ENCODE assay signal across 8 cellular contexts in the genomic region with DNA sequence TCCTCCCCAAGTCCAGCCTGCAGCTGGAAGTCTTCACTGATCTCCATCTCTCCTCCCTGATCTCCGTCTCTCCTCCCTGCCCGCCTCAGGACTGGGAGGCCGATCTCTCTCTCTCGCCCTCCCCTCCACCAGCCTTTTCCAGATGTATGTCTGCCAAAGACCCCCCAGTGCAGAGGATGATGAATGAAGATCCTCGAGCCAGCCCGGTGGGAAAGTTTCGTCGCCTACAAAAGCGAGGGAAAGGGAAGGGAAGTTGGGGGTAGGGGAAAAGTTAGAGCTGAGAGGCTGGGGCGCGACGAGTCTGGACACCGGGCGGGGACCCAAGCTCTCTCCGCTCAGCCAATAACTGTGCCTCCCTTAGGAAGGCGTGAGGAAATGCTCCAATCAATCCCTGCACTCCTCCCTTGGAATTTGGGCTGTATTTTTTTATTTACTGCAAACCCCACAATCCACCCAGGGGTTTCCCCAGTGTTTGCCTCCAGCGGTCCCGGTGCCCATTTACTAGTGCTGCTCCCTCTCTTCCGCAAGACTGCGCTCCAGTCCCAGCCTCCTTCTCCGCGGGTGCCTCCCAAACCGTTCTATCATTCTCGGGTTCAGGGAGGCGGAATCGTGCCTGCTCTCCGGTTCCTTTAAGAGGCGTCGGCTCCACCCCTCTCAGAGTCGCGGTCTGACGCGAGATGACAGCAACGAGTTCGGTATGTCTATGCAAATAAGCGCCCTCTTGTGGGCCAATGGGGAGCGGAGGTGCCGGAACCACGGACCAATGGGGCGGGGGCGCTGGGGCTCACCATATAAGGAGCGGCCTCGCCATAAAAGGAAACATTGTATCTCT. TPM values are rescaled to one million over a fixed set of nuclear protein-coding genes. Genes with fewer than 3 reads are reported as not detected.
DNase-seq lines count a peak whose midpoint lies in the region; ATAC-seq and TF ChIP-seq lines count a peak whose summit lies in the region.

A gene (plus strand): TSS at position 818 of the 832 bp plus-strand sequence. CDS start 388 bp downstream, outside the sequence.

- DNase-seq in DMS 273 (lab: John Stamatoyannopoulos, UW; ENCODE audit: unreplicated experiment) (peak; percentile 100), OCI-M2 (lab: John Stamatoyannopoulos, UW; ENCODE audit: unreplicated experiment) (peak; percentile 96), activated T-cell treated with anti-CD3 and anti-CD28 coated beads for 4 hours (peak; percentile 98), epithelial cell of proximal tubule (ENCODE audit: low read depth) (peak; percentile 93), mucosa of gallbladder (ENCODE audit: low spot score) (peak; percentile 100)
- DNase-seq in stimulated activated CD8-positive, alpha-beta memory T cell treated with anti-CD3 and anti-CD28 coated beads, Interleukin-4, amount 100 ng/mL, for 4 hours (ENCODE audit: low read depth in 2 of 2, low spot score in 1 of 2) = peak; percentile 99

- H3K4me1 Mint-ChIP-seq in IgD-negative memory B cell = peaks cover 32 to 33% (median 33%) of the 10 kb centered on the region in 3 donors

- no peak for TF ChIP-seq CTCF in epithelial cell of proximal tubule (conservative IDR thresholded peaks at IDR 0.05; ENCODE audit: low read depth, low read length)

- H3K9me3 Mint-ChIP-seq in IgD-negative memory B cell = no peaks in the 10 kb centered on the region

- no peaks in the 10 kb centered on the region for H3K36me3 Mint-ChIP-seq in IgD-negative memory B cell

- peak within 1 kb of the TSS; percentile 89 to 98 (median 96) for H3K4me3 Mint-ChIP-seq in IgD-negative memory B cell

- peak; percentile 56 for ATAC-seq in GM21528 (IDR thresholded peaks at IDR 0.05; ENCODE audit: low FRiP score, unreplicated experiment)

- H3K27me3 Mint-ChIP-seq in IgD-negative memory B cell = no peaks in the 10 kb centered on the region

- H3K27ac Mint-ChIP-seq in IgD-negative memory B cell = peak within 1 kb of the TSS; percentile 96 to 98 (median 96)

- peak within 1 kb of the TSS; percentile 73 for H3K4me3 ChIP-seq in epithelial cell of proximal tubule (ENCODE audit: low read depth, low read length)

RNA-seq across cellular contexts. Expression of the gene that starts here (rescaled TPM):
- polyA plus RNA-seq in IgD-negative memory B cell = 5.0 TPM
- total RNA-seq in epithelial cell of proximal tubule (25.0 and 33.9 TPM in 2 replicates), mucosa of gallbladder (50.5 TPM)

Comparison
In these comparisons a context has a peak if more than half of its experiments do, and no peak if none do; other contexts are left out.
1. Peak in every context shown above with its lines: DNase-seq, ATAC-seq and H3K4me3 ChIP-seq.